In the genomic region with DNA sequence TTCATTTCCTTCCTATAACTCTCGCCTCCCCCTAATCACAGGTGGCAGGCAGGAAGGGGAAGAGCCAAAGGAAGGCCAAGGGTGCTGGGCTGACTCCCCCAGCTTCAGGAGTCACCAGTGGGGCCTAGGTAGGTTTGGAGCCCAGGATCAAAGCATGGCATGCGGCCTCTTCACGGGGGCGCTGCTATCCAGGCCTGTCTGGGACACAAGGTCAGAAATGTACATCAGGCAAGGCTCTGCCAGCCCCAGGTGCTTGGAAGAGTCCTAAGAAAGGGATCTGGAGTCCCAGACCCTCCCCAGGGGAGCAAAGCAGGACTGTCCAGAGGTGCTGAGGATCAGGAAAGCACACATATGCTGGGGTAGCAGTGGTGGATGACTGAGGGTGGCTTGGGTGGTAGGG, we compare ENCODE assay signal across 1 cellular context.
TF ChIP-seq lines count a peak whose summit lies in the region.

No MANE protein-coding gene starts in this region.

TF ChIP-seq in GM12891, 5 proteins besides CTCF, POLR2A, EP300 and RAD21 (continued from another document):
- TF ChIP-seq PAX5 (IDR thresholded peaks at IDR 0.05; ENCODE audit: insufficient read depth, low read length, severe bottlenecking) (no peak), POLR2AphosphoS5 (IDR thresholded peaks at IDR 0.05; ENCODE audit: low read depth, low read length) (no peak), TAF1 (IDR thresholded peaks at IDR 0.05; ENCODE audit: low read depth, low read length) (no peak), POU2F2 (IDR thresholded peaks at IDR 0.05; ENCODE audit: low read depth, low read length) (no peak)
